1 cellular context compared by ENCODE assay signal in genomic region chr16:69501956-69502457, GRCh38.
TF ChIP-seq lines count a peak whose summit lies in the region.

No MANE protein-coding gene starts in this region.

TF ChIP-seq in HepG2, 621 proteins besides CTCF, POLR2A, EP300 and RAD21 (continued from another document and continues in another):
- 0 out of 2 replicates have a peak, but pooled peaks have one; percentile 17 for TF ChIP-seq SP5 (CRISPR knock-in tag; IDR thresholded peaks at IDR 0.05; ENCODE audit: borderline replicate concordance, low read depth)
- peak; percentile 52; the same call in 1 of the 2 replicates for TF ChIP-seq NCOA2 (CRISPR knock-in tag; IDR thresholded peaks at IDR 0.05)
- TF ChIP-seq GATAD2A (CRISPR knock-in tag; IDR thresholded peaks at IDR 0.05): peak; percentile 61
- TF ChIP-seq, protein P1, sequence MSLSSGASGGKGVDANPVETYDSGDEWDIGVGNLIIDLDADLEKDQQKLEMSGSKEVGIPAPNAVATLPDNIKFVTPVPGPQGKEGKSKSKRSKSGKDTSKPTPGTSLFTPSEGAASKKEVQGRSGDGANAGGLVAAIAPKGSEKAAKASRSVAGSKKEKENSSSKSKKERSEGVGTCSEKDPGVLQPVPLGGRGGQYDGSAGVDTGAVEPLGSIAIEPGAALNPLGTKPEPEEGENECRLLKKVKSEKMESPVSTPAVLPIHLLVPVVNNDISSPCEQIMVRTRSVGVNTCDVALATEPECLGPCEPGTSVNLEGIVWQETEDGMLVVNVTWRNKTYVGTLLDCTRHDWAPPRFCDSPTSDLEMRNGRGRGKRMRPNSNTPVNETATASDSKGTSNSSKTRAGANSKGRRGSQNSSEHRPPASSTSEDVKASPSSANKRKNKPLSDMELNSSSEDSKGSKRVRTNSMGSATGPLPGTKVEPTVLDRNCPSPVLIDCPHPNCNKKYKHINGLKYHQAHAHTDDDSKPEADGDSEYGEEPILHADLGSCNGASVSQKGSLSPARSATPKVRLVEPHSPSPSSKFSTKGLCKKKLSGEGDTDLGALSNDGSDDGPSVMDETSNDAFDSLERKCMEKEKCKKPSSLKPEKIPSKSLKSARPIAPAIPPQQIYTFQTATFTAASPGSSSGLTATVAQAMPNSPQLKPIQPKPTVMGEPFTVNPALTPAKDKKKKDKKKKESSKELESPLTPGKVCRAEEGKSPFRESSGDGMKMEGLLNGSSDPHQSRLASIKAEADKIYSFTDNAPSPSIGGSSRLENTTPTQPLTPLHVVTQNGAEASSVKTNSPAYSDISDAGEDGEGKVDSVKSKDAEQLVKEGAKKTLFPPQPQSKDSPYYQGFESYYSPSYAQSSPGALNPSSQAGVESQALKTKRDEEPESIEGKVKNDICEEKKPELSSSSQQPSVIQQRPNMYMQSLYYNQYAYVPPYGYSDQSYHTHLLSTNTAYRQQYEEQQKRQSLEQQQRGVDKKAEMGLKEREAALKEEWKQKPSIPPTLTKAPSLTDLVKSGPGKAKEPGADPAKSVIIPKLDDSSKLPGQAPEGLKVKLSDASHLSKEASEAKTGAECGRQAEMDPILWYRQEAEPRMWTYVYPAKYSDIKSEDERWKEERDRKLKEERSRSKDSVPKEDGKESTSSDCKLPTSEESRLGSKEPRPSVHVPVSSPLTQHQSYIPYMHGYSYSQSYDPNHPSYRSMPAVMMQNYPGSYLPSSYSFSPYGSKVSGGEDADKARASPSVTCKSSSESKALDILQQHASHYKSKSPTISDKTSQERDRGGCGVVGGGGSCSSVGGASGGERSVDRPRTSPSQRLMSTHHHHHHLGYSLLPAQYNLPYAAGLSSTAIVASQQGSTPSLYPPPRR (CRISPR knock-in tag; IDR thresholded peaks at IDR 0.05; ENCODE audit: borderline replicate concordance): peak; percentile 24; the same call in 1 of the 2 replicates
- TF ChIP-seq RXRB (CRISPR knock-in tag; IDR thresholded peaks at IDR 0.05; ENCODE audit: borderline replicate concordance): 0 out of 2 replicates have a peak, but pooled peaks have one; percentile 33
- TF ChIP-seq, protein P2, sequence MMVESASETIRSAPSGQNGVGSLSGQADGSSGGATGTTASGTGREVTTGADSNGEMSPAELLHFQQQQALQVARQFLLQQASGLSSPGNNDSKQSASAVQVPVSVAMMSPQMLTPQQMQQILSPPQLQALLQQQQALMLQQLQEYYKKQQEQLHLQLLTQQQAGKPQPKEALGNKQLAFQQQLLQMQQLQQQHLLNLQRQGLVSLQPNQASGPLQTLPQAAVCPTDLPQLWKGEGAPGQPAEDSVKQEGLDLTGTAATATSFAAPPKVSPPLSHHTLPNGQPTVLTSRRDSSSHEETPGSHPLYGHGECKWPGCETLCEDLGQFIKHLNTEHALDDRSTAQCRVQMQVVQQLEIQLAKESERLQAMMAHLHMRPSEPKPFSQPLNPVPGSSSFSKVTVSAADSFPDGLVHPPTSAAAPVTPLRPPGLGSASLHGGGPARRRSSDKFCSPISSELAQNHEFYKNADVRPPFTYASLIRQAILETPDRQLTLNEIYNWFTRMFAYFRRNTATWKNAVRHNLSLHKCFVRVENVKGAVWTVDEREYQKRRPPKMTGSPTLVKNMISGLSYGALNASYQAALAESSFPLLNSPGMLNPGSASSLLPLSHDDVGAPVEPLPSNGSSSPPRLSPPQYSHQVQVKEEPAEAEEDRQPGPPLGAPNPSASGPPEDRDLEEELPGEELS (CRISPR knock-in tag; IDR thresholded peaks at IDR 0.05): peak; percentile 52; the same call in 1 of the 2 replicates
- peak; percentile 41; the same call in 1 of the 2 replicates for TF ChIP-seq ZGPAT (CRISPR knock-in tag; IDR thresholded peaks at IDR 0.05)
- 0 out of 2 replicates have a peak, but pooled peaks have one; percentile 26 for TF ChIP-seq ZSCAN25 (CRISPR knock-in tag; IDR thresholded peaks at IDR 0.05)
- peak; percentile 53; the same call in 1 of the 2 replicates for TF ChIP-seq TGIF2 (CRISPR knock-in tag; IDR thresholded peaks at IDR 0.05)
- TF ChIP-seq ZNF614 (CRISPR knock-in tag; IDR thresholded peaks at IDR 0.05; ENCODE audit: borderline replicate concordance): peak; percentile 61
- TF ChIP-seq CEBPZ (IDR thresholded peaks at IDR 0.05; ENCODE audit: low read length): no peak
- peak; percentile 58 for TF ChIP-seq ZEB1 (IDR thresholded peaks at IDR 0.05; ENCODE audit: insufficient replicate concordance, low read depth)
- no peak for TF ChIP-seq SETDB1 (CRISPR knock-in tag; IDR thresholded peaks at IDR 0.05; ENCODE audit: borderline replicate concordance)
- peak in 1 of 2 experiments; percentile 27; a peak in 1 of 4 replicates for TF ChIP-seq KLF16 (CRISPR knock-in tag; IDR thresholded peaks at IDR 0.05)
- peak; percentile 71; the same call in 1 of the 2 replicates for TF ChIP-seq KDM1A (CRISPR knock-in tag; IDR thresholded peaks at IDR 0.05)
- peak; percentile 59 for TF ChIP-seq FOXA3 (CRISPR knock-in tag; IDR thresholded peaks at IDR 0.05)
- TF ChIP-seq RCOR2 (CRISPR knock-in tag; IDR thresholded peaks at IDR 0.05): peak; percentile 83
- peak; percentile 95 for TF ChIP-seq TEAD3 (CRISPR knock-in tag; optimal IDR thresholded peaks at IDR 0.05; ENCODE audit: borderline replicate concordance)
- peak; percentile 86 for TF ChIP-seq HMG20A (CRISPR knock-in tag; IDR thresholded peaks at IDR 0.05; ENCODE audit: borderline replicate concordance)
- TF ChIP-seq ZNF775 (CRISPR knock-in tag; IDR thresholded peaks at IDR 0.05; ENCODE audit: borderline replicate concordance): no peak
- 0 out of 2 replicates have a peak, but pooled peaks have one; percentile 16 for TF ChIP-seq IKZF5 (CRISPR knock-in tag; IDR thresholded peaks at IDR 0.05)
- TF ChIP-seq CREB1 (IDR thresholded peaks at IDR 0.05): no peak
- TF ChIP-seq CREB1 (CRISPR knock-in tag; IDR thresholded peaks at IDR 0.05): peak; percentile 33; the same call in 1 of the 2 replicates
- TF ChIP-seq HDAC2 (CRISPR knock-in tag; IDR thresholded peaks at IDR 0.05): peak; percentile 80
- TF ChIP-seq REXO4 (CRISPR knock-in tag; IDR thresholded peaks at IDR 0.05; ENCODE audit: borderline replicate concordance): no peak
- no peak for TF ChIP-seq SOX6 (IDR thresholded peaks at IDR 0.05)
- TF ChIP-seq SOX6 (CRISPR knock-in tag; IDR thresholded peaks at IDR 0.05): peak; percentile 93
- TF ChIP-seq FIP1L1 (IDR thresholded peaks at IDR 0.05; ENCODE audit: borderline replicate concordance, insufficient read depth, low read depth, low read length): no peak
- TF ChIP-seq, protein P3, sequence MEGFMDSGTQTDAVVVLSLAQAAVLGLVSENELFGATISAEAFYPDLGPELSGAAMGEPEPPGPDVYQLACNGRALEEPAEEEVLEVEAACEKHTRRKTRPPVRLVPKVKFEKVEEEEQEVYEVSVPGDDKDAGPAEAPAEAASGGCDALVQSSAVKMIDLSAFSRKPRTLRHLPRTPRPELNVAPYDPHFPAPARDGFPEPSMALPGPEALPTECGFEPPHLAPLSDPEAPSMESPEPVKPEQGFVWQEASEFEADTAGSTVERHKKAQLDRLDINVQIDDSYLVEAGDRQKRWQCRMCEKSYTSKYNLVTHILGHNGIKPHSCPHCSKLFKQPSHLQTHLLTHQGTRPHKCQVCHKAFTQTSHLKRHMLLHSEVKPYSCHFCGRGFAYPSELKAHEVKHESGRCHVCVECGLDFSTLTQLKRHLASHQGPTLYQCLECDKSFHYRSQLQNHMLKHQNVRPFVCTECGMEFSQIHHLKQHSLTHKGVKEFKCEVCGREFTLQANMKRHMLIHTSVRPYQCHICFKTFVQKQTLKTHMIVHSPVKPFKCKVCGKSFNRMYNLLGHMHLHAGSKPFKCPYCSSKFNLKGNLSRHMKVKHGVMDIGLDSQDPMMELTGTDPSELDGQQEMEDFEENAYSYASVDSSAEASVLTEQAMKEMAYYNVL (CRISPR knock-in tag; IDR thresholded peaks at IDR 0.05; ENCODE audit: borderline replicate concordance): peak; percentile 92
- no peak; the same call in 1 of the 2 replicates for TF ChIP-seq NR2F6 (IDR thresholded peaks at IDR 0.05)
- TF ChIP-seq NR2F6 (CRISPR knock-in tag; IDR thresholded peaks at IDR 0.05): peak; percentile 19; the same call in 1 of the 2 replicates
- no peak for TF ChIP-seq REL (CRISPR knock-in tag; conservative IDR thresholded peaks at IDR 0.05)
- no peak for TF ChIP-seq IRX3 (CRISPR knock-in tag; IDR thresholded peaks at IDR 0.05; ENCODE audit: borderline replicate concordance, low read depth)
- TF ChIP-seq ATF2 (CRISPR knock-in tag; IDR thresholded peaks at IDR 0.05): 0 out of 2 replicates have a peak, but pooled peaks have one; percentile 32
- TF ChIP-seq ZNF292 (CRISPR knock-in tag; IDR thresholded peaks at IDR 0.05; ENCODE audit: borderline replicate concordance, low read depth): no peak
- TF ChIP-seq ZNF879 (CRISPR knock-in tag; IDR thresholded peaks at IDR 0.05): 0 out of 2 replicates have a peak, but pooled peaks have one; percentile 30
- peak; percentile 57; the same call in 1 of the 2 replicates for TF ChIP-seq TBX2 (CRISPR knock-in tag; IDR thresholded peaks at IDR 0.05; ENCODE audit: borderline replicate concordance)
- TF ChIP-seq, protein P4, sequence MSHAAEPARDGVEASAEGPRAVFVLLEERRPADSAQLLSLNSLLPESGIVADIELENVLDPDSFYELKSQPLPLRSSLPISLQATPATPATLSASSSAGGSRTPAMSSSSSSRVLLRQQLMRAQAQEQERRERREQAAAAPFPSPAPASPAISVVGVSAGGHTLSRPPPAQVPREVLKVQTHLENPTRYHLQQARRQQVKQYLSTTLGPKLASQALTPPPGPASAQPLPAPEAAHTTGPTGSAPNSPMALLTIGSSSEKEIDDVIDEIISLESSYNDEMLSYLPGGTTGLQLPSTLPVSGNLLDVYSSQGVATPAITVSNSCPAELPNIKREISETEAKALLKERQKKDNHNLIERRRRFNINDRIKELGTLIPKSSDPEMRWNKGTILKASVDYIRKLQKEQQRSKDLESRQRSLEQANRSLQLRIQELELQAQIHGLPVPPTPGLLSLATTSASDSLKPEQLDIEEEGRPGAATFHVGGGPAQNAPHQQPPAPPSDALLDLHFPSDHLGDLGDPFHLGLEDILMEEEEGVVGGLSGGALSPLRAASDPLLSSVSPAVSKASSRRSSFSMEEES (CRISPR knock-in tag; IDR thresholded peaks at IDR 0.05): peak; percentile 77
- peak; percentile 46; the same call in 1 of the 2 replicates for TF ChIP-seq SIX4 (CRISPR knock-in tag; IDR thresholded peaks at IDR 0.05)
- TF ChIP-seq SSRP1 (CRISPR knock-in tag; IDR thresholded peaks at IDR 0.05): 0 out of 2 replicates have a peak, but pooled peaks have one; percentile 76
- TF ChIP-seq SOX13 (IDR thresholded peaks at IDR 0.05): peak; percentile 37
- peak in 1 of 2 experiments; percentile 89; a peak in 2 of 4 replicates for TF ChIP-seq SOX13 (CRISPR knock-in tag; conservative IDR thresholded peaks at IDR 0.05 in 1 of 2, IDR thresholded peaks at IDR 0.05 in 1 of 2)
